ENCODE assay signal across 8 cellular contexts in genomic region chr5:37005946-37006540, GRCh38.
DNase-seq lines count a peak whose midpoint lies in the region; ATAC-seq and TF ChIP-seq lines count a peak whose summit lies in the region.

No MANE protein-coding gene starts in this region.

- TF ChIP-seq CTCF in kidney epithelial cell (IDR thresholded peaks at IDR 0.05; ENCODE audit: insufficient read depth, low read length, poor library complexity, severe bottlenecking): peak; percentile 49

- no peak overlapping the region for H2AFZ ChIP-seq in Karpas-422 (ENCODE audit: low read length)

- DNase-seq in NCI-H1092 treated with DMSO at 0.1 percent for 48 hours (lab: John Stamatoyannopoulos, UW) (peak; percentile 4), NCI-H1092 (lab: John Stamatoyannopoulos, UW) (no peak), Karpas-422 (peak; percentile 71), amniotic epithelial cell (ENCODE audit: low read depth) (peak; percentile 35), kidney epithelial cell (ENCODE audit: low read depth) (no peak), GF-D8 (lab: John Stamatoyannopoulos, UW) (no peak)

- H4K20me1 ChIP-seq in Karpas-422 (ENCODE audit: insufficient read depth, low read depth, low read length): no peaks in the 10 kb centered on the region

- H3K9ac ChIP-seq in Karpas-422 (ENCODE audit: low read length): no peak overlapping the region

- H3K36me3 ChIP-seq in Karpas-422 (ENCODE audit: insufficient read depth, low read length) (peaks cover 62% of the 10 kb centered on the region; the same call in 1 of the 2 replicates), kidney epithelial cell (ENCODE audit: control insufficient read depth, insufficient read depth, low read length) (no peaks in the 10 kb centered on the region)

- H3K4me2 ChIP-seq in Karpas-422 (ENCODE audit: low read depth, low read length, poor library complexity, severe bottlenecking): no peak overlapping the region

- no peak for ATAC-seq in GM18517 (IDR thresholded peaks at IDR 0.05; ENCODE audit: unreplicated experiment)
- no peak for ATAC-seq in GM21367 (IDR thresholded peaks at IDR 0.05; ENCODE audit: unreplicated experiment)

- no peaks in the 10 kb centered on the region for H3K9me3 ChIP-seq in Karpas-422 (ENCODE audit: low read length)

- no peak overlapping the region for H3K27ac ChIP-seq in Karpas-422 (ENCODE audit: low read length)

- H3K9me2 ChIP-seq in Karpas-422 (replicated peaks; ENCODE audit: insufficient read depth, low read length): no peaks in the 10 kb centered on the region

- H3K4me1 ChIP-seq in Karpas-422 (ENCODE audit: low read length): no peaks in the 10 kb centered on the region

- H3K79me2 ChIP-seq in Karpas-422 (ENCODE audit: low read length): peaks cover 4% of the 10 kb centered on the region; the same call in 1 of the 2 replicates

- H3K4me3 ChIP-seq in Karpas-422 (ENCODE audit: low read length): no peak overlapping the region
- no peak overlapping the region for H3K4me3 ChIP-seq in kidney epithelial cell (ENCODE audit: low read depth, low read length)

- H3K27me3 ChIP-seq in Karpas-422 (ENCODE audit: low read length) (no peaks in the 10 kb centered on the region), kidney epithelial cell (ENCODE audit: control insufficient read depth, insufficient read depth, low read length) (no peaks in the 10 kb centered on the region)

Comparison
In these comparisons a context has a peak if more than half of its experiments do, and no peak if none do; other contexts are left out.
1. DNase-seq: peak in NCI-H1092 treated with DMSO at 0.1 percent for 48 hours (single experiment), Karpas-422 (single experiment) and amniotic epithelial cell (single experiment); none in NCI-H1092 (single experiment), kidney epithelial cell (single experiment) and GF-D8 (single experiment).